18 cellular contexts compared by ENCODE assay signal in genomic region chr7:37371755-37372154, GRCh38.
DNase-seq lines count a peak whose midpoint lies in the region; ATAC-seq, FAIRE-seq and TF ChIP-seq lines count a peak whose summit lies in the region.
"Had no signal": no experiment of that assay in that cellular context is flagged by ENCODE, and none has a peak within 500 bp of the region (broad histone marks: within the 10 kb centered on the region; RNA-seq: fewer than 3 reads in every experiment).

No MANE protein-coding gene starts in this region.

- no peak for DNase-seq in activated CD4-positive, CD25-positive, alpha-beta regulatory T cell treated with anti-CD3 and anti-CD28 coated beads, Interleukin-2, amount 50 U/mL, for 72 hours
- DNase-seq in activated naive CD4-positive, alpha-beta T cell treated with anti-CD3 and anti-CD28 coated beads, Interleukin-2, amount 50 U/mL, for 72 hours (ENCODE audit: low spot score in 2 of 2): no peak
- no peak for DNase-seq in activated naive CD4-positive, alpha-beta T cell (lab: John Stamatoyannopoulos, UW)
- no peak for DNase-seq in GM12878 (ENCODE audit: low read depth, low spot score)
- DNase-seq in stimulated activated naive B cell treated with anti-CD40 and anti-IgM and Interleukin-4, amounts not matched to agents 10 μg/mL and 1 μg/mL and 100 μg/mL, for 72 hours: no peak
- no peak for DNase-seq in putamen (ENCODE audit: low spot score)
- no peak for DNase-seq in NCI-H748 (lab: John Stamatoyannopoulos, UW; ENCODE audit: unreplicated experiment)
- DNase-seq: CD8-positive, alpha-beta memory T cell; DND-41; GF-D8; GOT3; NCI-H1930; NCI-H524 treated with DMSO at 0.1 percent for 48 hours; NK-92 treated with Interleukin-12 subunit alpha and Interleukin-12 subunit beta, amount 100 ng/mL, for 24 hours had no signal

- H4K20me1 ChIP-seq in GM12878 (ENCODE audit: control insufficient read depth, insufficient read depth): no peaks in the 10 kb centered on the region
- H4K20me1 ChIP-seq: BLaER1 had no signal

- no peaks in the 10 kb centered on the region; a peak in 2 of 4 replicates for H3K27me3 ChIP-seq in GM12878 (replicated peaks in 1 of 2; ENCODE audit: control insufficient read depth in 2 of 2, insufficient read depth in 2 of 2, low read length in 1 of 2)
- H3K27me3 ChIP-seq: BLaER1 had no signal

- RAD21 ChIA-PET in GM12878 (lab: Charles Lee; ENCODE audit: unreplicated experiment): no interaction called here

- no peaks in the 10 kb centered on the region for H3K36me3 ChIP-seq in GM12878 (ENCODE audit: control insufficient read depth in 2 of 2, insufficient read depth in 2 of 2, low read length in 1 of 2)

- BruUV-seq in GM12878 (replicated peaks; lab: Mats Ljungman, UMichigan): no TSS peak

- H3K36me3 Mint-ChIP-seq in activated naive CD4-positive, alpha-beta T cell treated with anti-CD3 and anti-CD28 coated beads, Interleukin-2, amount 50 U/mL, for 72 hours: peaks cover 6 to 65% of the 10 kb centered on the region in 2 donors
- peaks cover 12 to 29% of the 10 kb centered on the region in 2 donors for H3K36me3 Mint-ChIP-seq in stimulated activated naive B cell treated with anti-CD40 and anti-IgM and Interleukin-4, amounts not matched to agents 10 μg/mL and 1 μg/mL and 100 μg/mL, for 72 hours

- no peak overlapping the region for H3K9ac ChIP-seq in GM12878 (ENCODE audit: control insufficient read depth, insufficient read depth, low read length)
- H3K9ac ChIP-seq: BLaER1 had no signal

- SMC1A ChIA-PET in GM12878 (lab: Charles Lee; ENCODE audit: uncharacterized antibody, unreplicated experiment): no interaction called here

- CTCF ChIA-PET in GM12878 (lab: Yijun Ruan, JAX): no interaction called here

- POLR2A ChIA-PET in GM12878 (lab: Charles Lee): no interaction called here

- TF ChIP-seq EP300 in GM12878 (IDR thresholded peaks at IDR 0.05; ENCODE audit: borderline replicate concordance in 1 of 2, control insufficient read depth in 1 of 2, low read depth in 2 of 2, low read length in 2 of 2): no peak

- no peak overlapping the region for H3K4me2 ChIP-seq in GM12878 (ENCODE audit: control insufficient read depth, insufficient read depth)
- H3K4me2 ChIP-seq: BLaER1 had no signal

- no peak overlapping the region for H3K4me3 ChIP-seq in GM12878
- H3K4me3 ChIP-seq: BLaER1 had no signal

- peak overlapping the region in 1 of 2 donors; percentile 23 for H3K4me3 Mint-ChIP-seq in stimulated activated naive B cell treated with anti-CD40 and anti-IgM and Interleukin-4, amounts not matched to agents 10 μg/mL and 1 μg/mL and 100 μg/mL, for 72 hours
- H3K4me3 Mint-ChIP-seq: CD8-positive, alpha-beta memory T cell; IgD-negative memory B cell had no signal

- in situ Hi-C loops in GM12878 (cut with MboI): no loop called here

- H3K27ac ChIP-seq in GM12878 (ENCODE audit: control insufficient read depth, insufficient read depth): no peak overlapping the region
- H3K27ac ChIP-seq: 22Rv1, BLaER1 had no signal

- TF ChIP-seq RAD21 in GM12878 (IDR thresholded peaks at IDR 0.05; ENCODE audit: insufficient read depth, low read depth, low read length): no peak

- 32% methylated on average over 5 of the region's 5 CpGs for WGBS in GM12878 (ENCODE audit: insufficient coverage, insufficient replicate concordance, low lambda C conversion rate, missing lambda C conversion rate)

- intact Hi-C loops in GM12878 (cut with micrococcal nuclease; ENCODE audit: unreplicated experiment): no loop called here

- no peaks in the 10 kb centered on the region for H3K27me3 Mint-ChIP-seq in stimulated activated naive B cell treated with anti-CD40 and anti-IgM and Interleukin-4, amounts not matched to agents 10 μg/mL and 1 μg/mL and 100 μg/mL, for 72 hours
- H3K27me3 Mint-ChIP-seq: CD8-positive, alpha-beta memory T cell; IgD-negative memory B cell had no signal

- no peak overlapping the region for H2AFZ ChIP-seq in GM12878 (ENCODE audit: control insufficient read depth, low read depth, low read length)

- peak overlapping the region; percentile 72 to 80 for H3K27ac Mint-ChIP-seq in activated naive CD4-positive, alpha-beta T cell treated with anti-CD3 and anti-CD28 coated beads, Interleukin-2, amount 50 U/mL, for 72 hours
- peak overlapping the region; percentile 59 for H3K27ac Mint-ChIP-seq in stimulated activated naive B cell treated with anti-CD40 and anti-IgM and Interleukin-4, amounts not matched to agents 10 μg/mL and 1 μg/mL and 100 μg/mL, for 72 hours
- H3K27ac Mint-ChIP-seq: CD8-positive, alpha-beta memory T cell; IgD-negative memory B cell had no signal

- no peak for TF ChIP-seq CTCF in GM12878 (IDR thresholded peaks at IDR 0.05 in 2 of 3, conservative IDR thresholded peaks at IDR 0.05 in 1 of 3; ENCODE audit: control insufficient read depth in 2 of 3, extremely low read depth in 1 of 3, insufficient read depth in 1 of 3, low read depth in 3 of 3, low read length in 3 of 3)

- peaks cover 4% of the 10 kb centered on the region; the same call in 2 of the 3 replicates for H3K9me3 ChIP-seq in GM12878 (replicated peaks; ENCODE audit: control insufficient read depth, insufficient read depth, low read length)

- H3K79me2 ChIP-seq in GM12878 (ENCODE audit: control insufficient read depth, insufficient read depth, low read length): no peaks in the 10 kb centered on the region

- peaks cover 25% of the 10 kb centered on the region in 2 donors for H3K4me1 Mint-ChIP-seq in stimulated activated naive B cell treated with anti-CD40 and anti-IgM and Interleukin-4, amounts not matched to agents 10 μg/mL and 1 μg/mL and 100 μg/mL, for 72 hours

- H3K9me3 Mint-ChIP-seq in activated naive CD4-positive, alpha-beta T cell treated with anti-CD3 and anti-CD28 coated beads, Interleukin-2, amount 50 U/mL, for 72 hours: peaks cover 0 to 16% of the 10 kb centered on the region in 2 donors
- H3K9me3 Mint-ChIP-seq in stimulated activated naive B cell treated with anti-CD40 and anti-IgM and Interleukin-4, amounts not matched to agents 10 μg/mL and 1 μg/mL and 100 μg/mL, for 72 hours: peaks cover 5 to 7% of the 10 kb centered on the region in 2 donors

- FAIRE-seq in GM12878 (lab: Jason Lieb, UNC): no peak

- TF ChIP-seq POLR2A in GM12878 (IDR thresholded peaks at IDR 0.05; ENCODE audit: low read depth, low read length): no peak

- ATAC-seq in activated CD4-positive, CD25-positive, alpha-beta regulatory T cell treated with anti-CD3 and anti-CD28 coated beads, Interleukin-2, amount 50 U/mL, for 24 hours: peak; percentile 56 to 72
- peak; percentile 69 to 70 for ATAC-seq in activated naive CD4-positive, alpha-beta T cell treated with anti-CD3 and anti-CD28 coated beads, Interleukin-2, amount 50 U/mL, for 72 hours
- no peak for ATAC-seq in GM12878
- peak; percentile 83 to 95 for ATAC-seq in stimulated activated naive B cell treated with anti-CD40 and anti-IgM and Interleukin-4, amounts not matched to agents 10 μg/mL and 1 μg/mL and 100 μg/mL, for 72 hours (replicated peaks)

- H3K4me1 ChIP-seq in GM12878 (ENCODE audit: control insufficient read depth, insufficient read depth, low read length): no peaks in the 10 kb centered on the region; the same call in 1 of the 2 replicates
- H3K4me1 ChIP-seq: BLaER1 had no signal

TF ChIP-seq in GM12878, 131 proteins besides CTCF, POLR2A, EP300 and RAD21:
- TF ChIP-seq JUNB (IDR thresholded peaks at IDR 0.05): 0 out of 2 replicates have a peak, but pooled peaks have one; percentile 8
- TF ChIP-seq ZNF622 (IDR thresholded peaks at IDR 0.05): no peak
